In genomic region chr6:45155341-45155894, GRCh38 we compare ENCODE assay signal across 14 cellular contexts.
A peak's percentile ranks its signal among the peaks of the same experiment; 100 is the strongest.
DNase-seq lines count a peak whose midpoint lies in the region; ATAC-seq and TF ChIP-seq lines count a peak whose summit lies in the region.
"Had no signal": no experiment of that assay in that cellular context is flagged by ENCODE, and none has a peak within 500 bp of the region (broad histone marks: within the 10 kb centered on the region; RNA-seq: fewer than 3 reads in every experiment).

No MANE protein-coding gene starts in this region.

- H3K9ac ChIP-seq in DND-41 (ENCODE audit: low read depth, low read length) (peak overlapping the region; percentile 43), endodermal cell (ENCODE audit: extremely low read depth, low read length, poor library complexity, severe bottlenecking) (no peak overlapping the region), Karpas-422 (ENCODE audit: low read length) (no peak overlapping the region)
- H3K9ac ChIP-seq: BLaER1 had no signal

- POLR2A ChIA-PET in activated CD4-positive, alpha-beta T cell treated with anti-CD3 and anti-CD28 coated beads, Interleukin-2, amount 10 ng/mL, durations not matched to agents 7 days and 5 days (lab: Charles Lee), result no interaction called here
- POLR2A ChIA-PET in activated CD8-positive, alpha-beta T cell treated with anti-CD3 and anti-CD28 coated beads for 36 hours (lab: Charles Lee), result no interaction called here

- no peak for DNase-seq in activated CD4-positive, alpha-beta T cell treated with anti-CD3 and anti-CD28 coated beads, Interleukin-2, amount 10 ng/mL, durations not matched to agents 7 days and 5 days
- no peak for DNase-seq in activated CD4-positive, alpha-beta T cell treated with anti-CD3 and anti-CD28 coated beads for 48 hours
- no peak for DNase-seq in DND-41
- DNase-seq in activated CD8-positive, alpha-beta T cell treated with anti-CD3 and anti-CD28 coated beads for 36 hours, result no peak
- no peak for DNase-seq in endodermal cell
- DNase-seq in mesothelial cell of epicardium (ENCODE audit: low spot score in 2 of 2, unreplicated experiment in 2 of 2), result no peak
- no peak for DNase-seq in Karpas-422
- no peak for DNase-seq in substantia nigra (lab: John Stamatoyannopoulos, UW)
- DNase-seq: GDM1, NCI-H1048, NCI-H2081 treated with DMSO at 0.1 percent for 48 hours, NCI-H82 had no signal

- H3K9me3 ChIP-seq in DND-41 (ENCODE audit: insufficient read depth, low read length, severe bottlenecking) (no peaks in the 10 kb centered on the region), endodermal cell (ENCODE audit: control insufficient read depth, low read length) (peaks cover 12% of the 10 kb centered on the region), Karpas-422 (ENCODE audit: low read length) (no peaks in the 10 kb centered on the region)
- H3K9me3 ChIP-seq: BLaER1 had no signal

- H2AFZ ChIP-seq in DND-41 (ENCODE audit: low read depth, low read length), result peak overlapping the region; percentile 40; the same call in 1 of the 2 replicates
- no peak overlapping the region for H2AFZ ChIP-seq in Karpas-422 (ENCODE audit: low read length)

- intact Hi-C loops in activated CD8-positive, alpha-beta T cell treated with anti-CD3 and anti-CD28 coated beads for 36 hours (cut with micrococcal nuclease), result no loop called here

- H3K27ac ChIP-seq in DND-41 (ENCODE audit: low read length), result peak overlapping the region; percentile 81
- no peak overlapping the region for H3K27ac ChIP-seq in endodermal cell (ENCODE audit: low read depth, low read length)
- no peak overlapping the region for H3K27ac ChIP-seq in Karpas-422 (ENCODE audit: low read length)
- no peak overlapping the region for H3K27ac ChIP-seq in substantia nigra (ENCODE audit: low read depth, low read length, poor library complexity, severe bottlenecking)
- H3K27ac ChIP-seq: BLaER1 had no signal

- peaks cover 24% of the 10 kb centered on the region for H3K36me3 Mint-ChIP-seq in activated CD4-positive, alpha-beta T cell treated with anti-CD3 and anti-CD28 coated beads, Interleukin-2, amount 10 ng/mL, durations not matched to agents 7 days and 5 days (ENCODE audit: low read depth)
- peaks cover 18% of the 10 kb centered on the region for H3K36me3 Mint-ChIP-seq in activated CD8-positive, alpha-beta T cell treated with anti-CD3 and anti-CD28 coated beads for 36 hours (ENCODE audit: low read depth)
- H3K36me3 Mint-ChIP-seq in endodermal cell (ENCODE audit: low read depth), result peaks cover 1% of the 10 kb centered on the region
- H3K36me3 Mint-ChIP-seq in mesothelial cell of epicardium, result peaks cover 3% of the 10 kb centered on the region

- H4K20me1 ChIP-seq in DND-41 (ENCODE audit: insufficient read depth, low read length) (no peaks in the 10 kb centered on the region), Karpas-422 (ENCODE audit: insufficient read depth, low read depth, low read length) (no peaks in the 10 kb centered on the region)
- H4K20me1 ChIP-seq: BLaER1 had no signal

- H3K9me2 ChIP-seq in Karpas-422 (replicated peaks; ENCODE audit: insufficient read depth, low read length), result no peaks in the 10 kb centered on the region

- WGBS in endodermal cell (ENCODE audit: insufficient coverage in 1 of 2, insufficient read length in 1 of 2), 2 experiments, result 75% methylated on average over 1 of the region's 2 CpGs; no CpG with 5 or more reads in 1 of the 2 experiments

- peaks cover 31% of the 10 kb centered on the region for H3K4me1 Mint-ChIP-seq in activated CD4-positive, alpha-beta T cell treated with anti-CD3 and anti-CD28 coated beads, Interleukin-2, amount 10 ng/mL, durations not matched to agents 7 days and 5 days
- H3K4me1 Mint-ChIP-seq in activated CD8-positive, alpha-beta T cell treated with anti-CD3 and anti-CD28 coated beads for 36 hours (ENCODE audit: low read depth), result peaks cover 41% of the 10 kb centered on the region
- H3K4me1 Mint-ChIP-seq in endodermal cell (peaks cover 22% of the 10 kb centered on the region), mesothelial cell of epicardium (no peaks in the 10 kb centered on the region)

- H3K9me3 Mint-ChIP-seq in activated CD4-positive, alpha-beta T cell treated with anti-CD3 and anti-CD28 coated beads, Interleukin-2, amount 10 ng/mL, durations not matched to agents 7 days and 5 days, result peaks cover 18% of the 10 kb centered on the region
- peaks cover 16% of the 10 kb centered on the region for H3K9me3 Mint-ChIP-seq in activated CD8-positive, alpha-beta T cell treated with anti-CD3 and anti-CD28 coated beads for 36 hours
- H3K9me3 Mint-ChIP-seq in endodermal cell, result no peaks in the 10 kb centered on the region
- no peaks in the 10 kb centered on the region for H3K9me3 Mint-ChIP-seq in mesothelial cell of epicardium

- H3K36me3 ChIP-seq in DND-41 (ENCODE audit: insufficient read depth, low read length) (peaks cover 5% of the 10 kb centered on the region; the same call in 1 of the 2 replicates), endodermal cell (ENCODE audit: control insufficient read depth, insufficient read depth, low read length) (no peaks in the 10 kb centered on the region), Karpas-422 (ENCODE audit: insufficient read depth, low read length) (no peaks in the 10 kb centered on the region)
- H3K36me3 ChIP-seq: BLaER1 had no signal

- H3K79me2 ChIP-seq in DND-41 (ENCODE audit: insufficient read depth, low read length), result peaks cover 14% of the 10 kb centered on the region
- H3K79me2 ChIP-seq in Karpas-422 (ENCODE audit: low read length), result no peaks in the 10 kb centered on the region

- CTCF ChIA-PET in activated CD4-positive, alpha-beta T cell treated with anti-CD3 and anti-CD28 coated beads, Interleukin-2, amount 10 ng/mL, durations not matched to agents 7 days and 5 days (lab: Charles Lee), result interaction anchor here (0.6 to 1.9 kb wide), 5 partner anchors 13 to 354 kb away, joined by 3 to 5 read pairs (median 4); no protein-coding TSS in a partner anchor
- CTCF ChIA-PET in activated CD8-positive, alpha-beta T cell treated with anti-CD3 and anti-CD28 coated beads for 36 hours (lab: Charles Lee), result interaction anchor here (0.6 to 1.3 kb wide), 5 partner anchors 13 to 680 kb away, joined by 3 to 5 read pairs (median 3); no protein-coding TSS in a partner anchor

- H3K4me3 Mint-ChIP-seq in activated CD4-positive, alpha-beta T cell treated with anti-CD3 and anti-CD28 coated beads, Interleukin-2, amount 10 ng/mL, durations not matched to agents 7 days and 5 days, result no peak overlapping the region
- H3K4me3 Mint-ChIP-seq in activated CD8-positive, alpha-beta T cell treated with anti-CD3 and anti-CD28 coated beads for 36 hours, result no peak overlapping the region
- no peak overlapping the region for H3K4me3 Mint-ChIP-seq in endodermal cell
- H3K4me3 Mint-ChIP-seq in mesothelial cell of epicardium, result no peak overlapping the region

- H3K4me3 ChIP-seq in DND-41 (ENCODE audit: low read depth in 1 of 2, low read length in 2 of 2), result no peak overlapping the region
- no peak overlapping the region for H3K4me3 ChIP-seq in endodermal cell (ENCODE audit: low read length)
- no peak overlapping the region for H3K4me3 ChIP-seq in Karpas-422 (ENCODE audit: low read length)
- H3K4me3 ChIP-seq: BLaER1, GM12878 had no signal

- H3K27ac Mint-ChIP-seq in activated CD4-positive, alpha-beta T cell treated with anti-CD3 and anti-CD28 coated beads, Interleukin-2, amount 10 ng/mL, durations not matched to agents 7 days and 5 days, result peak overlapping the region; percentile 84
- peak overlapping the region; percentile 73 for H3K27ac Mint-ChIP-seq in activated CD8-positive, alpha-beta T cell treated with anti-CD3 and anti-CD28 coated beads for 36 hours
- H3K27ac Mint-ChIP-seq in endodermal cell (peak overlapping the region; percentile 57), mesothelial cell of epicardium (no peak overlapping the region)

- H3K4me1 ChIP-seq in DND-41 (ENCODE audit: insufficient read depth, low read length) (peaks cover 44% of the 10 kb centered on the region), endodermal cell (ENCODE audit: control insufficient read depth, insufficient read depth, low read length) (peaks cover 4% of the 10 kb centered on the region), Karpas-422 (ENCODE audit: low read length) (no peaks in the 10 kb centered on the region)

- no peak for TF ChIP-seq CTCF in DND-41 (IDR thresholded peaks at IDR 0.05; ENCODE audit: borderline replicate concordance, extremely low read depth, low read length, poor library complexity, severe bottlenecking)
- no peak for TF ChIP-seq CTCF in activated CD8-positive, alpha-beta T cell treated with anti-CD3 and anti-CD28 coated beads for 36 hours (IDR thresholded peaks at IDR 0.05)
- no peak for TF ChIP-seq CTCF in endodermal cell (conservative IDR thresholded peaks at IDR 0.05)
- no peak for TF ChIP-seq CTCF in mesothelial cell of epicardium (IDR thresholded peaks at IDR 0.05; ENCODE audit: unreplicated experiment)

- peak; percentile 5; the same call in 2 of the 3 replicates for ATAC-seq in DND-41 (ENCODE audit: insufficient read depth, low read depth)
- ATAC-seq in activated CD8-positive, alpha-beta T cell treated with anti-CD3 and anti-CD28 coated beads for 36 hours, result no peak

- H3K4me2 ChIP-seq in DND-41 (ENCODE audit: insufficient read depth, low read length) (peak overlapping the region; percentile 9; the same call in 1 of the 2 replicates), Karpas-422 (ENCODE audit: low read depth, low read length, poor library complexity, severe bottlenecking) (no peak overlapping the region)
- H3K4me2 ChIP-seq: BLaER1 had no signal

- H3K27me3 Mint-ChIP-seq in activated CD4-positive, alpha-beta T cell treated with anti-CD3 and anti-CD28 coated beads, Interleukin-2, amount 10 ng/mL, durations not matched to agents 7 days and 5 days, result no peaks in the 10 kb centered on the region
- H3K27me3 Mint-ChIP-seq in activated CD8-positive, alpha-beta T cell treated with anti-CD3 and anti-CD28 coated beads for 36 hours, result no peaks in the 10 kb centered on the region
- no peaks in the 10 kb centered on the region for H3K27me3 Mint-ChIP-seq in endodermal cell (ENCODE audit: insufficient read depth)
- H3K27me3 Mint-ChIP-seq in mesothelial cell of epicardium (ENCODE audit: low read depth), result no peaks in the 10 kb centered on the region

- H3K27me3 ChIP-seq in DND-41 (ENCODE audit: insufficient read depth, low read length, poor library complexity) (no peaks in the 10 kb centered on the region), endodermal cell (ENCODE audit: control insufficient read depth, insufficient read depth, low read length, poor library complexity, severe bottlenecking) (no peaks in the 10 kb centered on the region), Karpas-422 (ENCODE audit: low read length) (no peaks in the 10 kb centered on the region)
- H3K27me3 ChIP-seq: BLaER1 had no signal
